32 cellular contexts compared by ENCODE assay signal in genomic region chr16:58087209-58087913, GRCh38.
"Had no signal": no experiment of that assay in that cellular context is flagged by ENCODE, and none has a peak within 500 bp of the region (broad histone marks: within the 10 kb centered on the region; RNA-seq: fewer than 3 reads in every experiment).

No MANE protein-coding gene starts in this region.

- ATAC-seq: activated CD4-positive, CD25-positive, alpha-beta regulatory T cell treated with anti-CD3 and anti-CD28 coated beads, Interleukin-2, amount 50 U/mL, for 24 hours; foreskin keratinocyte; left lung; sciatic nerve; stimulated activated naive B cell treated with anti-CD40 and anti-IgM and Interleukin-4, amounts not matched to agents 10 μg/mL and 1 μg/mL and 100 μg/mL, for 72 hours had no signal

- H3K4me3 ChIP-seq: esophagus muscularis mucosa, heart right ventricle, left lung, lung, skin epidermis, suprapubic skin, tibial artery had no signal

- H3K4me1 Mint-ChIP-seq: activated naive CD4-positive, alpha-beta T cell treated with anti-CD3 and anti-CD28 coated beads, Interleukin-2, amount 10 ng/mL, durations not matched to agents 7 days and 5 days; central memory CD8-positive, alpha-beta T cell; stimulated activated naive B cell treated with anti-CD40 and anti-IgM and Interleukin-4, amounts not matched to agents 10 μg/mL and 1 μg/mL and 100 μg/mL, for 72 hours had no signal

- H3K27me3 ChIP-seq: esophagus muscularis mucosa, heart right ventricle, left lung, neutrophil had no signal

- H3K9me3 ChIP-seq: esophagus muscularis mucosa, heart right ventricle, left lung, neutrophil, suprapubic skin, tibial artery had no signal

- H3K36me3 ChIP-seq: esophagus muscularis mucosa, heart right ventricle, left lung, neutrophil, suprapubic skin, tibial artery had no signal

- H3K27ac ChIP-seq: esophagus muscularis mucosa, foreskin keratinocyte, heart right ventricle, left lung, neutrophil, skin epidermis, suprapubic skin, tibial artery, VCaP had no signal

- H3K4me1 ChIP-seq: foreskin keratinocyte, left lung, suprapubic skin, tibial artery had no signal

- H3K27me3 Mint-ChIP-seq: activated CD4-positive, alpha-beta memory T cell treated with anti-CD3 and anti-CD28 coated beads for 36 hours; activated naive CD4-positive, alpha-beta T cell treated with anti-CD3 and anti-CD28 coated beads, Interleukin-2, amount 10 ng/mL, durations not matched to agents 7 days and 5 days; central memory CD8-positive, alpha-beta T cell; natural killer cell treated with Interleukin-12 subunit alpha and Interleukin-12 subunit beta and Interleukin-15 and Interleukin-18, amount 100 ng/mL, for 72 hours had no signal

- DNase-seq: activated CD4-positive, alpha-beta memory T cell treated with anti-CD3 and anti-CD28 coated beads for 36 hours; activated CD4-positive, alpha-beta T cell treated with anti-CD3 and anti-CD28 coated beads for 48 hours; activated CD8-positive, alpha-beta memory T cell treated with anti-CD3 and anti-CD28 coated beads, Interleukin-2, amount 50 U/mL, for 4 hours; activated gamma-delta T cell; activated naive CD4-positive, alpha-beta T cell treated with anti-CD3 and anti-CD28 coated beads, Interleukin-2, amount 10 ng/mL, durations not matched to agents 7 days and 5 days; activated T-cell treated with anti-CD3 and anti-CD28 coated beads, Interleukin-2, amount 50 U/mL, for 1 hour; amygdala; dermis blood vessel endothelial cell; effector CD4-positive, alpha-beta T cell; foreskin keratinocyte; heart right ventricle; mesendoderm; stimulated activated CD4-positive, alpha-beta T cell treated with anti-CD3 and anti-CD28 coated beads, Interleukin-1b, Interleukin-23, amount 100 ng/mL, for 48 hours; stimulated activated CD4-positive, alpha-beta T cell treated with anti-CD3 and anti-CD28 coated beads, Interleukin-4, amount 100 ng/mL, for 4 hours; stimulated activated naive B cell treated with anti-CD40 and anti-IgM and Interleukin-4, amounts not matched to agents 10 μg/mL and 1 μg/mL and 100 μg/mL, for 72 hours; T-helper 9 cell; tibial artery had no signal

- H3K9me3 Mint-ChIP-seq: activated CD4-positive, alpha-beta memory T cell treated with anti-CD3 and anti-CD28 coated beads for 36 hours; activated naive CD4-positive, alpha-beta T cell treated with anti-CD3 and anti-CD28 coated beads, Interleukin-2, amount 10 ng/mL, durations not matched to agents 7 days and 5 days; activated T-helper 1 cell treated with anti-CD3 and anti-CD28 coated beads, Interleukin-12 subunit alpha, Interleukin-12 subunit beta, Interleukin-2, Interleukin-4 antibody, amounts not matched to agents 30 ng/mL and 10 ng/mL and 1 ng/mL, durations not matched to agents 14 hours and 24 hours and 36 hours; central memory CD8-positive, alpha-beta T cell; natural killer cell treated with Interleukin-12 subunit alpha and Interleukin-12 subunit beta and Interleukin-15 and Interleukin-18, amount 100 ng/mL, for 72 hours; stimulated activated naive B cell treated with anti-CD40 and anti-IgM and Interleukin-4, amounts not matched to agents 10 μg/mL and 1 μg/mL and 100 μg/mL, for 72 hours; T-helper 1 cell treated with Interleukin-12 subunit alpha and Interleukin-12 subunit beta and Interleukin-4 antibody, amounts not matched to agents 30 μg/mL and 1 μg/mL, for 36 hours had no signal

- H3K36me3 Mint-ChIP-seq: activated CD4-positive, alpha-beta memory T cell treated with anti-CD3 and anti-CD28 coated beads for 36 hours; activated naive CD4-positive, alpha-beta T cell treated with anti-CD3 and anti-CD28 coated beads, Interleukin-2, amount 10 ng/mL, durations not matched to agents 7 days and 5 days; natural killer cell treated with Interleukin-12 subunit alpha and Interleukin-12 subunit beta and Interleukin-15 and Interleukin-18, amount 100 ng/mL, for 72 hours; stimulated activated naive B cell treated with anti-CD40 and anti-IgM and Interleukin-4, amounts not matched to agents 10 μg/mL and 1 μg/mL and 100 μg/mL, for 72 hours had no signal

- H3K4me3 Mint-ChIP-seq: activated CD4-positive, alpha-beta memory T cell treated with anti-CD3 and anti-CD28 coated beads for 36 hours; activated naive CD4-positive, alpha-beta T cell treated with anti-CD3 and anti-CD28 coated beads, Interleukin-2, amount 10 ng/mL, durations not matched to agents 7 days and 5 days; activated T-helper 1 cell treated with anti-CD3 and anti-CD28 coated beads, Interleukin-12 subunit alpha, Interleukin-12 subunit beta, Interleukin-2, Interleukin-4 antibody, amounts not matched to agents 30 ng/mL and 10 ng/mL and 1 ng/mL, durations not matched to agents 14 hours and 24 hours and 36 hours; central memory CD8-positive, alpha-beta T cell; natural killer cell treated with Interleukin-12 subunit alpha and Interleukin-12 subunit beta and Interleukin-15 and Interleukin-18, amount 100 ng/mL, for 72 hours; stimulated activated naive B cell treated with anti-CD40 and anti-IgM and Interleukin-4, amounts not matched to agents 10 μg/mL and 1 μg/mL and 100 μg/mL, for 72 hours; T-helper 1 cell treated with Interleukin-12 subunit alpha and Interleukin-12 subunit beta and Interleukin-4 antibody, amounts not matched to agents 30 μg/mL and 1 μg/mL, for 36 hours had no signal

- H3K27ac Mint-ChIP-seq: activated CD4-positive, alpha-beta memory T cell treated with anti-CD3 and anti-CD28 coated beads for 36 hours; activated naive CD4-positive, alpha-beta T cell treated with anti-CD3 and anti-CD28 coated beads, Interleukin-2, amount 10 ng/mL, durations not matched to agents 7 days and 5 days; activated T-helper 1 cell treated with anti-CD3 and anti-CD28 coated beads, Interleukin-12 subunit alpha, Interleukin-12 subunit beta, Interleukin-2, Interleukin-4 antibody, amounts not matched to agents 30 ng/mL and 10 ng/mL and 1 ng/mL, durations not matched to agents 14 hours and 24 hours and 36 hours; natural killer cell treated with Interleukin-12 subunit alpha and Interleukin-12 subunit beta and Interleukin-15 and Interleukin-18, amount 100 ng/mL, for 72 hours; stimulated activated naive B cell treated with anti-CD40 and anti-IgM and Interleukin-4, amounts not matched to agents 10 μg/mL and 1 μg/mL and 100 μg/mL, for 72 hours; T-helper 1 cell treated with Interleukin-12 subunit alpha and Interleukin-12 subunit beta and Interleukin-4 antibody, amounts not matched to agents 30 μg/mL and 1 μg/mL, for 36 hours had no signal

- FAIRE-seq: colon, TTC549 had no signal
